In genomic region chr1:31055501-31055900, GRCh38 we compare ENCODE assay signal across 20 cellular contexts. TPM values are rescaled to one million over a fixed set of nuclear protein-coding genes. Genes with fewer than 3 reads are reported as not detected.
DNase-seq lines count a peak whose midpoint lies in the region; ATAC-seq and TF ChIP-seq lines count a peak whose summit lies in the region.
"Had no signal": no experiment of that assay in that cellular context is flagged by ENCODE, and none has a peak within 500 bp of the region (broad histone marks: within the 10 kb centered on the region; RNA-seq: fewer than 3 reads in every experiment).

No MANE protein-coding gene starts in this region.

- peaks cover 47% of the 10 kb centered on the region for H3K36me3 Mint-ChIP-seq in activated CD4-positive, alpha-beta memory T cell treated with anti-CD3 and anti-CD28 coated beads for 36 hours
- H3K36me3 Mint-ChIP-seq in activated CD4-positive, alpha-beta memory T cell treated with anti-CD3 and anti-CD28 coated beads, Interleukin-2, amount 10 ng/mL, durations not matched to agents 7 days and 5 days (ENCODE audit: low read depth): peaks cover 60% of the 10 kb centered on the region
- H3K36me3 Mint-ChIP-seq in endodermal cell (ENCODE audit: low read depth): peaks cover 68% of the 10 kb centered on the region

- H3K27me3 ChIP-seq in endodermal cell (ENCODE audit: control insufficient read depth, insufficient read depth, low read length, poor library complexity, severe bottlenecking) (no peaks in the 10 kb centered on the region), gastrocnemius medialis (no peaks in the 10 kb centered on the region)
- H3K27me3 ChIP-seq: gastroesophageal sphincter, ovary, Peyer's patch, transverse colon had no signal

- WGBS in endodermal cell (ENCODE audit: insufficient coverage in 1 of 2, insufficient read length in 1 of 2), 2 experiments: 83 to 91% methylated on average over 2 to 3 of the region's 3 CpGs

- peak overlapping the region; percentile 83 for H3K27ac Mint-ChIP-seq in activated CD4-positive, alpha-beta memory T cell treated with anti-CD3 and anti-CD28 coated beads for 36 hours
- H3K27ac Mint-ChIP-seq in activated CD4-positive, alpha-beta memory T cell treated with anti-CD3 and anti-CD28 coated beads, Interleukin-2, amount 10 ng/mL, durations not matched to agents 7 days and 5 days: no peak overlapping the region
- H3K27ac Mint-ChIP-seq in endodermal cell: peak overlapping the region; percentile 28
- H3K27ac Mint-ChIP-seq: activated B cell treated with CpG ODN at 0.5 μM for 24 hours, mesothelial cell of epicardium had no signal

- no peak overlapping the region for H3K9ac ChIP-seq in endodermal cell (ENCODE audit: extremely low read depth, low read length, poor library complexity, severe bottlenecking)

- H3K27ac ChIP-seq in endodermal cell (ENCODE audit: low read depth, low read length) (no peak overlapping the region), gastrocnemius medialis (peak overlapping the region; percentile 42 to 55 (median 44))
- H3K27ac ChIP-seq: A549, gastroesophageal sphincter, ovary, Peyer's patch had no signal

- intact Hi-C loops in activated CD4-positive, alpha-beta memory T cell treated with anti-CD3 and anti-CD28 coated beads for 36 hours (cut with micrococcal nuclease): no loop called here
- intact Hi-C loops in gastrocnemius medialis (cut with DNase I; ENCODE audit: low total_unique reads): no loop called here

- TF ChIP-seq CTCF in LNCaP clone FGC (IDR thresholded peaks at IDR 0.05; ENCODE audit: control insufficient read depth, extremely low read depth, insufficient read depth) (no peak), endodermal cell (conservative IDR thresholded peaks at IDR 0.05) (no peak), gastrocnemius medialis (IDR thresholded peaks at IDR 0.05 in 4 of 5, conservative IDR thresholded peaks at IDR 0.05 in 1 of 5) (no peak)

- no peak overlapping the region for H3K4me3 Mint-ChIP-seq in activated CD4-positive, alpha-beta memory T cell treated with anti-CD3 and anti-CD28 coated beads for 36 hours
- H3K4me3 Mint-ChIP-seq in activated CD4-positive, alpha-beta memory T cell treated with anti-CD3 and anti-CD28 coated beads, Interleukin-2, amount 10 ng/mL, durations not matched to agents 7 days and 5 days: no peak overlapping the region
- no peak overlapping the region for H3K4me3 Mint-ChIP-seq in endodermal cell
- H3K4me3 Mint-ChIP-seq: activated B cell treated with CpG ODN at 0.5 μM for 24 hours, mesothelial cell of epicardium had no signal

- CTCF ChIA-PET in activated CD4-positive, alpha-beta memory T cell treated with anti-CD3 and anti-CD28 coated beads for 36 hours (lab: Charles Lee): no interaction called here
- CTCF ChIA-PET in activated CD4-positive, alpha-beta memory T cell treated with anti-CD3 and anti-CD28 coated beads, Interleukin-2, amount 10 ng/mL, durations not matched to agents 7 days and 5 days (lab: Charles Lee): no interaction called here

- no peaks in the 10 kb centered on the region for H3K9me3 Mint-ChIP-seq in activated CD4-positive, alpha-beta memory T cell treated with anti-CD3 and anti-CD28 coated beads for 36 hours
- H3K9me3 Mint-ChIP-seq in activated CD4-positive, alpha-beta memory T cell treated with anti-CD3 and anti-CD28 coated beads, Interleukin-2, amount 10 ng/mL, durations not matched to agents 7 days and 5 days: no peaks in the 10 kb centered on the region
- no peaks in the 10 kb centered on the region for H3K9me3 Mint-ChIP-seq in endodermal cell
- H3K9me3 Mint-ChIP-seq: activated B cell treated with CpG ODN at 0.5 μM for 24 hours, mesothelial cell of epicardium had no signal

- peak in 1 of 2 donors; percentile 68 for ATAC-seq in gastrocnemius medialis
- no peak for ATAC-seq in activated CD4-positive, CD25-positive, alpha-beta regulatory T cell treated with anti-CD3 and anti-CD28 coated beads, Interleukin-2, amount 50 U/mL, for 24 hours
- ATAC-seq: A549, gastroesophageal sphincter had no signal

- in situ Hi-C loops in gastrocnemius medialis (cut with MboI; ENCODE audit: low sequenced_read_pairs in 4 of 4): no loop called here

- H3K36me3 ChIP-seq in endodermal cell (ENCODE audit: control insufficient read depth, insufficient read depth, low read length) (peaks cover 89% of the 10 kb centered on the region), gastrocnemius medialis (peaks cover 0 to 13% of the 10 kb centered on the region in 2 donors)
- H3K36me3 ChIP-seq: ovary had no signal

- H3K27me3 Mint-ChIP-seq in activated CD4-positive, alpha-beta memory T cell treated with anti-CD3 and anti-CD28 coated beads for 36 hours: no peaks in the 10 kb centered on the region
- H3K27me3 Mint-ChIP-seq in activated CD4-positive, alpha-beta memory T cell treated with anti-CD3 and anti-CD28 coated beads, Interleukin-2, amount 10 ng/mL, durations not matched to agents 7 days and 5 days: no peaks in the 10 kb centered on the region
- no peaks in the 10 kb centered on the region for H3K27me3 Mint-ChIP-seq in endodermal cell (ENCODE audit: insufficient read depth)
- H3K27me3 Mint-ChIP-seq: activated B cell treated with CpG ODN at 0.5 μM for 24 hours had no signal

- H3K9me3 ChIP-seq in endodermal cell (ENCODE audit: control insufficient read depth, low read length) (no peaks in the 10 kb centered on the region), gastrocnemius medialis (no peaks in the 10 kb centered on the region)
- H3K9me3 ChIP-seq: A549, gastroesophageal sphincter, ovary, Peyer's patch, transverse colon had no signal

- no peaks in the 10 kb centered on the region for H3K4me1 ChIP-seq in endodermal cell (ENCODE audit: control insufficient read depth, insufficient read depth, low read length)
- H3K4me1 ChIP-seq in gastrocnemius medialis: peaks cover 45 to 50% of the 10 kb centered on the region in 2 donors

- H3K4me1 Mint-ChIP-seq in activated CD4-positive, alpha-beta memory T cell treated with anti-CD3 and anti-CD28 coated beads for 36 hours (ENCODE audit: low read depth): peaks cover 64% of the 10 kb centered on the region
- peaks cover 48% of the 10 kb centered on the region for H3K4me1 Mint-ChIP-seq in activated CD4-positive, alpha-beta memory T cell treated with anti-CD3 and anti-CD28 coated beads, Interleukin-2, amount 10 ng/mL, durations not matched to agents 7 days and 5 days
- peaks cover 5% of the 10 kb centered on the region for H3K4me1 Mint-ChIP-seq in endodermal cell

- POLR2A ChIA-PET in activated CD4-positive, alpha-beta memory T cell treated with anti-CD3 and anti-CD28 coated beads for 36 hours (lab: Charles Lee): interaction anchor here (1.4 kb wide), 1 partner anchor 9 kb away, joined by 6 read pairs; the partner anchor contains the start of gene PUM1
- POLR2A ChIA-PET in activated CD4-positive, alpha-beta memory T cell treated with anti-CD3 and anti-CD28 coated beads, Interleukin-2, amount 10 ng/mL, durations not matched to agents 7 days and 5 days (lab: Charles Lee): interaction anchor here (1.0 kb wide), 1 partner anchor 9 kb away, joined by 4 read pairs; no protein-coding TSS in a partner anchor

- no peak for DNase-seq in activated CD4-positive, alpha-beta memory T cell treated with anti-CD3 and anti-CD28 coated beads for 36 hours
- DNase-seq in activated CD4-positive, alpha-beta memory T cell treated with anti-CD3 and anti-CD28 coated beads, Interleukin-2, amount 10 ng/mL, durations not matched to agents 7 days and 5 days: no peak
- peak; percentile 45 for DNase-seq in LNCaP clone FGC (ENCODE audit: low read depth)
- DNase-seq in endodermal cell: no peak
- no peak for DNase-seq in gastrocnemius medialis
- no peak for DNase-seq in NCI-H526 treated with DMSO at 0.1 percent for 48 hours (lab: John Stamatoyannopoulos, UW)
- DNase-seq in SK-N-DZ (ENCODE audit: low spot score): no peak
- DNase-seq: activated B cell treated with CpG ODN at 0.5 μM for 24 hours; activated effector memory CD4-positive, alpha-beta T cell treated with anti-CD3 and anti-CD28 coated beads, Interleukin-2, amount 50 U/mL, for 16 hours; COR-L47; GDM1; NCI-H1930; NCI-H526; ovary; Peyer's patch; transverse colon had no signal

- H3K4me3 ChIP-seq in LNCaP clone FGC (ENCODE audit: low read depth, low read length) (no peak overlapping the region), endodermal cell (ENCODE audit: low read length) (peak overlapping the region; percentile 17), gastrocnemius medialis (no peak overlapping the region)
- H3K4me3 ChIP-seq: A549, gastroesophageal sphincter, ovary, Peyer's patch, transverse colon had no signal

- no peak for TF ChIP-seq POLR2A in gastrocnemius medialis (IDR thresholded peaks at IDR 0.05)

RNA-seq across cellular contexts. Expression of gene PUM1, which starts 10.0 kb away (rescaled TPM):
- 10 to 100 TPM; 77.8 to 80.5 TPM for total RNA-seq in activated CD4-positive, alpha-beta memory T cell treated with anti-CD3 and anti-CD28 coated beads for 36 hours
- total RNA-seq in activated CD4-positive, alpha-beta memory T cell treated with anti-CD3 and anti-CD28 coated beads, Interleukin-2, amount 10 ng/mL, durations not matched to agents 7 days and 5 days: 10 to 100 TPM; 86.8 to 87.4 TPM
- 100 to 1,000 TPM; 207 to 210 TPM for total RNA-seq in endodermal cell
- polyA plus RNA-seq in endodermal cell (2013, experiment 1 of 2): 94.8 TPM
- polyA plus RNA-seq in endodermal cell (2013, experiment 2 of 2): 90.9 TPM
- 100 to 1,000 TPM in 1 of 4 donors, 10 to 100 TPM in 3; 56.7 to 111 (median 76.4) TPM for total RNA-seq in gastrocnemius medialis
- polyA plus RNA-seq in SK-N-DZ (2014; cell fraction: cytosol; rRNA removed): 35.0 and 41.7 TPM in 2 replicates
- polyA plus RNA-seq in SK-N-DZ (2014; cell fraction: nucleus; rRNA removed): 37.7 and 70.0 TPM in 2 replicates
